8 cellular contexts compared by ENCODE assay signal in genomic region chr2:151638188-151638933, GRCh38.
DNase-seq lines count a peak whose midpoint lies in the region; ATAC-seq and TF ChIP-seq lines count a peak whose summit lies in the region.

No MANE protein-coding gene starts in this region.

- H3K4me1 ChIP-seq in neutrophil (ENCODE audit: control insufficient read depth in 1 of 2, insufficient read depth in 1 of 2, low read depth in 1 of 2, low read length in 1 of 2) (peaks cover 26 to 28% of the 10 kb centered on the region in 2 experiments), tibial nerve (peaks cover 0 to 19% (median 6%) of the 10 kb centered on the region in 4 donors), esophagus muscularis mucosa (peaks cover 9 to 23% (median 20%) of the 10 kb centered on the region in 4 donors)

- no peaks in the 10 kb centered on the region for H3K9me3 ChIP-seq in neutrophil
- H3K9me3 ChIP-seq in tibial nerve, result peaks cover 0 to 12% (median 0%) of the 10 kb centered on the region in 4 donors
- H3K9me3 ChIP-seq in esophagus muscularis mucosa, result peaks cover 0 to 6% (median 0%) of the 10 kb centered on the region in 4 donors

- TF ChIP-seq CTCF in GM06990 (IDR thresholded peaks at IDR 0.05; ENCODE audit: insufficient read depth, low read length, poor library complexity, severe bottlenecking) (no peak), neutrophil (IDR thresholded peaks at IDR 0.05) (no peak), tibial nerve (IDR thresholded peaks at IDR 0.05) (no peak), esophagus muscularis mucosa (IDR thresholded peaks at IDR 0.05) (no peak)

- TF ChIP-seq POLR2A in tibial nerve (IDR thresholded peaks at IDR 0.05) (no peak), esophagus muscularis mucosa (IDR thresholded peaks at IDR 0.05; ENCODE audit: low read depth) (no peak)

- TF ChIP-seq EP300 in tibial nerve (IDR thresholded peaks at IDR 0.05), result no peak
- no peak for TF ChIP-seq EP300 in esophagus muscularis mucosa (IDR thresholded peaks at IDR 0.05)

- H3K4me3 ChIP-seq in GM06990 (replicated peaks; ENCODE audit: low read depth, low read length), result no peak overlapping the region
- peak overlapping the region in 1 of 2 experiments; percentile 22 for H3K4me3 ChIP-seq in neutrophil (ENCODE audit: low read depth in 1 of 2, low read length in 1 of 2)
- H3K4me3 ChIP-seq in tibial nerve, result no peak overlapping the region
- peak overlapping the region in 1 of 4 donors; percentile 14 for H3K4me3 ChIP-seq in esophagus muscularis mucosa

- no peaks in the 10 kb centered on the region for H3K27me3 ChIP-seq in GM06990 (replicated peaks; ENCODE audit: control insufficient read depth, insufficient read depth, low read length)
- H3K27me3 ChIP-seq in neutrophil, result no peaks in the 10 kb centered on the region
- H3K27me3 ChIP-seq in tibial nerve, result no peaks in the 10 kb centered on the region
- H3K27me3 ChIP-seq in esophagus muscularis mucosa, result no peaks in the 10 kb centered on the region

- intact Hi-C loops in esophagus muscularis mucosa (cut with DNase I), result no loop called here

- DNase-seq in GM06990 (ENCODE audit: extremely low read depth, insufficient read length), result peak; percentile 14
- DNase-seq in NAMALWA (ENCODE audit: low spot score), result peak; percentile 37
- DNase-seq in activated naive CD4-positive, alpha-beta T cell treated with anti-CD3 and anti-CD28 coated beads, Interleukin-2, amount 50 U/mL, for 16 hours, result peak; percentile 31
- no peak for DNase-seq in tibial nerve (ENCODE audit: low spot score in 2 of 2)
- no peak for DNase-seq in SW480 (ENCODE audit: low spot score)
- no peak for DNase-seq in esophagus muscularis mucosa (ENCODE audit: extremely low spot score)

- H3K27ac ChIP-seq in neutrophil (peak overlapping the region; percentile 89), tibial nerve (no peak overlapping the region), esophagus muscularis mucosa (replicated peaks in 1 of 4) (peak overlapping the region in 1 of 4 donors; percentile 47)

- peak; percentile 69 for ATAC-seq in GM21529 (IDR thresholded peaks at IDR 0.05; ENCODE audit: unreplicated experiment)

- H3K36me3 ChIP-seq in GM06990 (ENCODE audit: control insufficient read depth, insufficient read depth, low read length), result no peaks in the 10 kb centered on the region
- no peaks in the 10 kb centered on the region for H3K36me3 ChIP-seq in neutrophil
- H3K36me3 ChIP-seq in tibial nerve, result no peaks in the 10 kb centered on the region
- H3K36me3 ChIP-seq in esophagus muscularis mucosa, result no peaks in the 10 kb centered on the region

- 34 to 39% methylated on average over 4 of the region's 4 CpGs for WGBS in tibial nerve, 2 donors
- 19% methylated on average over 4 of the region's 4 CpGs for WGBS in esophagus muscularis mucosa

Comparison
In these comparisons a context has a peak if more than half of its experiments do, and no peak if none do; other contexts are left out.
1. DNase-seq: peak in GM06990 (single experiment), NAMALWA (single experiment) and activated naive CD4-positive, alpha-beta T cell treated with anti-CD3 and anti-CD28 coated beads, Interleukin-2, amount 50 U/mL, for 16 hours (single experiment); none in tibial nerve (0 of 2), SW480 (single experiment) and esophagus muscularis mucosa (single experiment).